In the genomic region with DNA sequence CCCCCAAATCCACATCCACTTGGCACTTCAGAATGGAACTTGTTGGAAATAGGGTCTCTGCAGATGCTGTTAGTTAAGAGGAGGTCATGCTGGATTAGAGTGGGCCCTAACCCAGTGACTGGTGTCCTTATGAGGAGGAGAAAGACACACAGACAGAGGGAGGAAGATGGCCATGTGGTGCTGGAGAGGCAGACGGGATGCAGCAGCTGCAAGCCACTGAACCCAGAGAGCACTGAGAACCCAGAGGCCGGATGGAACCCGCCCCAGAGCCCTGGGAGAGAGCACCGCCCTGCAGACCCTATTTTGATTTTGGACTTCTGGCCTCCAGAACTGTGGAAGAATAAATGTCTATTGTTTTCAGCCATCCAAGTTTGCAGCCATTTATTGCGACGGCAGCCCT, we compare ENCODE assay signal across 1 cellular context.
TF ChIP-seq lines count a peak whose summit lies in the region.

No MANE protein-coding gene starts in this region.

TF ChIP-seq in IMR-90, 13 proteins besides CTCF, POLR2A, EP300 and RAD21:
- TF ChIP-seq SMC3 (IDR thresholded peaks at IDR 0.05; ENCODE audit: low read depth, low read length), result no peak
